Comparison of ENCODE assay signal across 15 cellular contexts in the genomic region with DNA sequence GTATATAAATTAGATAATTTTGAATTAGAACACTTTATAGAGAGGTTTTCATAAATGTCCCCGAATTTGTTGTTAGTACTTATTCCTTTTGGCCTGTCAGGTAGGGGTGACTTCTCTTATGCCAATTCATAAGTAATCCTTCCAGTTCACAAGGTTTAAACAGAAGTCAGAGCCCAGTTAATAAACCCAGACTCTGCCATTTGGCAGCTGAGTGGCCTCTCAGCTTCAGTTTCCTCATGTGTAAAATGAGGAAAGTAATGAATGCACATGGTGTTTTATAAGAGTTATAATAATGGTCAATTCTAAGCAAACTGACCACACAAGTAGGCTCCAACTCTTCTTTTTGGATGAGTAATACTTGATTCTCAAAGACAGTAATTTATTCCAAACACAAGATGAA. TPM values are rescaled to one million over a fixed set of nuclear protein-coding genes. Genes with fewer than 3 reads are reported as not detected.
A peak's percentile ranks its signal among the peaks of the same experiment; 100 is the strongest.
DNase-seq lines count a peak whose midpoint lies in the region; ATAC-seq, FAIRE-seq and TF ChIP-seq lines count a peak whose summit lies in the region.
"Had no signal": no experiment of that assay in that cellular context is flagged by ENCODE, and none has a peak within 500 bp of the region (broad histone marks: within the 10 kb centered on the region; RNA-seq: fewer than 3 reads in every experiment).

No MANE protein-coding gene starts in this region.

- H3K9me3 ChIP-seq in K562 (replicated peaks; ENCODE audit: control insufficient read depth, insufficient read depth, low read depth, low read length): no peaks in the 10 kb centered on the region
- no peaks in the 10 kb centered on the region for H3K9me3 ChIP-seq in gastrocnemius medialis
- H3K9me3 ChIP-seq: HAP-1 had no signal

- POLR2A ChIA-PET in K562 (lab: Yijun Ruan, JAX): interaction anchor here (0.6 to 5.5 kb wide), 10 partner anchors 7 to 794 kb away, joined by 3 to 28 read pairs (median 4); partner anchors contain the start of gene TMEM263

- DNase-seq in NCI-H446 (lab: John Stamatoyannopoulos, UW) (peak; percentile 18 to 45), K562 (ENCODE audit: extremely low read depth in 1 of 4, low spot score in 3 of 4) (no peak), left colon (no peak), gastrocnemius medialis (no peak), NCI-H526 (lab: John Stamatoyannopoulos, UW) (no peak), sciatic nerve (ENCODE audit: low spot score) (no peak), T-helper 1 cell (no peak)
- DNase-seq: activated naive CD8-positive, alpha-beta T cell treated with anti-CD3 and anti-CD28 coated beads for 36 hours; islet precursor cell; NCI-H1417 treated with DMSO at 0.1 percent for 48 hours; posterior cingulate gyrus; stimulated activated CD4-positive, alpha-beta T cell treated with anti-CD3 and anti-CD28 coated beads, Interleukin-4, amount 100 ng/mL, for 1 hour had no signal

- no peaks in the 10 kb centered on the region for H3K9me1 ChIP-seq in K562 (ENCODE audit: control insufficient read depth, insufficient read depth, low read length)

- no peak overlapping the region for H3K4me2 ChIP-seq in K562 (ENCODE audit: insufficient read depth, low read length)

- H3K4me1 ChIP-seq in K562 (replicated peaks in 1 of 2; ENCODE audit: control insufficient read depth in 2 of 2, insufficient read depth in 2 of 2, low read length in 2 of 2) (peaks cover 7 to 52% of the 10 kb centered on the region in 2 experiments), gastrocnemius medialis (peaks cover 40 to 48% of the 10 kb centered on the region in 2 donors)

- no peaks in the 10 kb centered on the region for H4K20me1 ChIP-seq in K562 (replicated peaks; ENCODE audit: control insufficient read depth, insufficient read depth, low read length)

- TF ChIP-seq CTCF in K562 (IDR thresholded peaks at IDR 0.05 in 2 of 3, conservative IDR thresholded peaks at IDR 0.05 in 1 of 3; ENCODE audit: insufficient read depth in 2 of 3, low read depth in 1 of 3, low read length in 3 of 3) (no peak), gastrocnemius medialis (IDR thresholded peaks at IDR 0.05 in 4 of 5, conservative IDR thresholded peaks at IDR 0.05 in 1 of 5) (no peak)

- 20% methylated on average over 1 of the region's 1 CpG for WGBS in K562 (ENCODE audit: insufficient coverage, low coverage, missing lambda C conversion rate)

- no peak overlapping the region for H2AFZ ChIP-seq in K562 (ENCODE audit: low read depth, low read length)

- H3K79me2 ChIP-seq in K562 (ENCODE audit: control insufficient read depth, insufficient read depth, low read length): peaks cover 16% of the 10 kb centered on the region; the same call in 2 of the 3 replicates

- in situ Hi-C loops in K562 (cut with MboI): no loop called here
- in situ Hi-C loops in gastrocnemius medialis (cut with MboI; ENCODE audit: low sequenced_read_pairs in 4 of 4): loop anchor here in 1 of 4 donors (25.0 kb wide), 1 partner anchor 111 kb away; the partner anchor contains the start of gene CRY1

- H3K4me3 ChIP-seq in K562 (no peak overlapping the region), gastrocnemius medialis (no peak overlapping the region)
- H3K4me3 ChIP-seq: HAP-1 had no signal

- no peak for FAIRE-seq in K562 (lab: Jason Lieb, UNC)
- FAIRE-seq: small intestine had no signal

- H3K27ac ChIP-seq in K562 (ENCODE audit: extremely low read depth, low read depth, low read length): peak overlapping the region; percentile 65; the same call in 2 of the 3 replicates
- H3K27ac ChIP-seq in gastrocnemius medialis: peak overlapping the region; percentile 60 to 78 (median 69)

- intact Hi-C loops in K562 (cut with micrococcal nuclease) (loop anchor here (1.0 to 2.0 kb wide), 2 partner anchors 8 to 20 kb away; no protein-coding TSS in a partner anchor), left colon (cut with DNase I, micrococcal nuclease) (no loop called here), gastrocnemius medialis (cut with DNase I; ENCODE audit: low total_unique reads) (no loop called here), sciatic nerve (cut with DNase I) (no loop called here)

- BruUV-seq in K562 (replicated peaks; lab: Mats Ljungman, UMichigan): no TSS peak

- no peak for TF ChIP-seq POLR2A in K562 (conservative IDR thresholded peaks at IDR 0.05)
- TF ChIP-seq POLR2A in gastrocnemius medialis (IDR thresholded peaks at IDR 0.05): no peak

- CTCF ChIA-PET in K562 (lab: Yijun Ruan, JAX; ENCODE audit: low intra/inter-chr PET ratio): no interaction called here

- no peaks in the 10 kb centered on the region for H3K27me3 ChIP-seq in K562 (ENCODE audit: control insufficient read depth in 2 of 2, insufficient read depth in 2 of 2, low read length in 2 of 2)
- no peaks in the 10 kb centered on the region for H3K27me3 ChIP-seq in gastrocnemius medialis

- no peak overlapping the region for H3K9ac ChIP-seq in K562 (ENCODE audit: insufficient read depth in 1 of 2, low read depth in 2 of 2, low read length in 2 of 2)

- TF ChIP-seq RAD21 in K562 (CRISPR knock-in tag; conservative IDR thresholded peaks at IDR 0.05 in 1 of 2, IDR thresholded peaks at IDR 0.05 in 1 of 2): no peak

- TF ChIP-seq EP300 in K562 (IDR thresholded peaks at IDR 0.05; ENCODE audit: low read length): no peak

- H3K36me3 ChIP-seq in K562 (ENCODE audit: control insufficient read depth, insufficient read depth, low read length) (peaks cover 34% of the 10 kb centered on the region), gastrocnemius medialis (no peaks in the 10 kb centered on the region)

- ATAC-seq in K562: no peak
- ATAC-seq in left colon: peak; percentile 24
- no peak for ATAC-seq in gastrocnemius medialis
- ATAC-seq in sciatic nerve: no peak
- ATAC-seq: natural killer cell treated with Interleukin-12 subunit alpha and Interleukin-12 subunit beta and Interleukin-15 and Interleukin-18, amount 100 ng/mL, for 72 hours had no signal

TF ChIP-seq in K562, 482 proteins besides CTCF, POLR2A, EP300 and RAD21 (continues in another document):
- TF ChIP-seq CCNT2 (IDR thresholded peaks at IDR 0.05; ENCODE audit: borderline replicate concordance, extremely low read depth, insufficient read length, low read depth, low read length) (peak; percentile 1), BRF1 (IDR thresholded peaks at IDR 0.05; ENCODE audit: borderline replicate concordance, extremely low read depth, insufficient read length) (no peak), FOSL1 (tag; conservative IDR thresholded peaks at IDR 0.05) (peak; percentile 8; the same call in 1 of the 2 replicates), PHF8 (IDR thresholded peaks at IDR 0.05; ENCODE audit: borderline replicate concordance, low read length) (no peak)

RNA-seq across cellular contexts. Expression of gene MTERF2, which starts 10.3 kb away (rescaled TPM):
- 17.7 and 36.2 TPM in 2 replicates for total RNA-seq in K562 (2011; cell fraction: chromatin; rRNA removed; ENCODE audit: low replicate concordance)
- 12.2 and 16.4 TPM in 2 replicates for total RNA-seq in K562 (2011; cell fraction: nucleolus; rRNA removed)
- total RNA-seq in K562 (2011; cell fraction: nucleoplasm; rRNA removed): 24.3 and 33.8 TPM in 2 replicates
- total RNA-seq in K562 (2014; rRNA removed) (26.4 and 35.9 TPM in 2 replicates), K562 (2014; rRNA removed; fragmentation: Illumina TruSeq; extraction: Trizol) (29.6 and 34.7 TPM in 2 replicates), K562 (2015; rRNA removed; fragmentation: Illumina TruSeq; extraction: Trizol) (34.1 and 37.0 TPM in 2 replicates), K562 (2021) (30.3 and 33.7 TPM in 2 replicates), left colon (10 to 100 TPM in 1 of 2 donors, 1 to 10 TPM in 1; 7.7 to 10.6 TPM), gastrocnemius medialis (10 to 100 TPM in 3 of 4 donors, 1 to 10 TPM in 1; 5.0 to 24.6 (median 13.7) TPM), sciatic nerve (15.2 TPM)
- polyA plus RNA-seq in K562 (2011; rRNA removed) (28.3 and 33.2 TPM in 2 replicates), K562 (2014; fragmentation: Illumina TruSeq; extraction: Trizol) (32.5 and 39.5 TPM in 2 replicates), K562 (2014; fragmentation: Nextera tagmentation; extraction: Ambion mirVana) (10 to 100 TPM; 10.0 to 11.6 TPM), K562 (2014; rRNA removed) (55.3 and 63.2 TPM in 2 replicates)
- polyA plus RNA-seq in K562 (2011; cell fraction: cytosol; rRNA removed): 4.7 and 14.0 TPM in 2 replicates
- 43.6 and 46.2 TPM in 2 replicates for polyA plus RNA-seq in K562 (2011; cell fraction: nucleus; rRNA removed)
- polyA plus RNA-seq in K562 (2012): 21.4 and 28.5 TPM in 2 replicates
- 14.2 and 15.7 TPM in 2 replicates for polyA minus RNA-seq in K562 (2011; rRNA and poly(A)+ RNA removed)
- 8.3 TPM in 2 replicates for polyA minus RNA-seq in K562 (2011; cell fraction: cytosol; rRNA and poly(A)+ RNA removed)
- polyA minus RNA-seq in K562 (2011; cell fraction: nucleus; rRNA and poly(A)+ RNA removed): 11.4 and 18.4 TPM in 2 replicates

RNA-seq across cellular contexts. Expression of gene TMEM263, which starts 21.0 kb away (rescaled TPM):
- total RNA-seq in K562 (2011; cell fraction: chromatin; rRNA removed; ENCODE audit: low replicate concordance): 16.9 and 65.5 TPM in 2 replicates
- 8.3 and 13.7 TPM in 2 replicates for total RNA-seq in K562 (2011; cell fraction: nucleolus; rRNA removed)
- total RNA-seq in K562 (2011; cell fraction: nucleoplasm; rRNA removed): 27.2 and 42.5 TPM in 2 replicates
- total RNA-seq in K562 (2014; rRNA removed) (14.8 and 18.7 TPM in 2 replicates), K562 (2014; rRNA removed; fragmentation: Illumina TruSeq; extraction: Trizol) (31.6 and 35.0 TPM in 2 replicates), K562 (2015; rRNA removed; fragmentation: Illumina TruSeq; extraction: Trizol) (24.1 and 26.4 TPM in 2 replicates), K562 (2021) (26.7 and 27.4 TPM in 2 replicates), left colon (10 to 100 TPM; 24.6 to 26.3 TPM), gastrocnemius medialis (10 to 100 TPM in 3 of 4 donors, 1 to 10 TPM in 1; 8.9 to 26.7 (median 15.9) TPM), sciatic nerve (44.0 TPM)
- polyA plus RNA-seq in K562 (2011; rRNA removed) (36.7 and 37.8 TPM in 2 replicates), K562 (2014; fragmentation: Illumina TruSeq; extraction: Trizol) (22.3 and 24.4 TPM in 2 replicates), K562 (2014; fragmentation: Nextera tagmentation; extraction: Ambion mirVana) (10 to 100 TPM; 14.8 to 17.8 TPM), K562 (2014; rRNA removed) (12.6 and 13.7 TPM in 2 replicates)
- polyA plus RNA-seq in K562 (2011; cell fraction: cytosol; rRNA removed): 11.5 and 19.9 TPM in 2 replicates
- polyA plus RNA-seq in K562 (2011; cell fraction: nucleus; rRNA removed): 12.5 and 19.9 TPM in 2 replicates
- polyA plus RNA-seq in K562 (2012): 21.6 and 24.9 TPM in 2 replicates
- 67.2 and 88.0 TPM in 2 replicates for polyA minus RNA-seq in K562 (2011; rRNA and poly(A)+ RNA removed)
- polyA minus RNA-seq in K562 (2011; cell fraction: cytosol; rRNA and poly(A)+ RNA removed): 27.7 and 36.7 TPM in 2 replicates
- 11.0 and 29.5 TPM in 2 replicates for polyA minus RNA-seq in K562 (2011; cell fraction: nucleus; rRNA and poly(A)+ RNA removed)

Comparison
In these comparisons a context has a peak if more than half of its experiments do, and no peak if none do; other contexts are left out.
1. DNase-seq: peak in NCI-H446 (2 of 2); none in K562 (0 of 4), left colon (0 of 2), gastrocnemius medialis (0 of 2), NCI-H526 (0 of 2), sciatic nerve (single experiment) and T-helper 1 cell (0 of 5).